In genomic region chr5:157473383-157474370, GRCh38 we compare ENCODE assay signal across 12 cellular contexts. TPM values are rescaled to one million over a fixed set of nuclear protein-coding genes. Genes with fewer than 3 reads are reported as not detected.
DNase-seq lines count a peak whose midpoint lies in the region; ATAC-seq and TF ChIP-seq lines count a peak whose summit lies in the region.
"Had no signal": no experiment of that assay in that cellular context is flagged by ENCODE, and none has a peak within 500 bp of the region (broad histone marks: within the 10 kb centered on the region; RNA-seq: fewer than 3 reads in every experiment).

No MANE protein-coding gene starts in this region.

- H3K36me3 ChIP-seq in right atrium auricular region = peaks cover 5% of the 10 kb centered on the region
- no peaks in the 10 kb centered on the region for H3K36me3 ChIP-seq in upper lobe of left lung
- H3K36me3 ChIP-seq in CD8-positive, alpha-beta memory T cell (ENCODE audit: insufficient read depth, low read length) = no peaks in the 10 kb centered on the region
- H3K36me3 ChIP-seq: BLaER1, MG63 had no signal

- H3K27me3 ChIP-seq in right atrium auricular region = no peaks in the 10 kb centered on the region
- no peaks in the 10 kb centered on the region for H3K27me3 ChIP-seq in upper lobe of left lung
- H3K27me3 ChIP-seq in CD8-positive, alpha-beta memory T cell (ENCODE audit: insufficient read depth, low read length, poor library complexity, severe bottlenecking) = no peaks in the 10 kb centered on the region
- H3K27me3 ChIP-seq: BLaER1, MG63, stomach had no signal

- H3K9me3 Mint-ChIP-seq in activated naive CD4-positive, alpha-beta T cell treated with anti-CD3 and anti-CD28 coated beads, Interleukin-2, amount 10 ng/mL, durations not matched to agents 7 days and 5 days = no peaks in the 10 kb centered on the region
- no peaks in the 10 kb centered on the region for H3K9me3 Mint-ChIP-seq in activated T-helper 17 cell treated with anti-CD3 and anti-CD28 coated beads, Interleukin-2, amount 50 U/mL, for 72 hours
- no peaks in the 10 kb centered on the region for H3K9me3 Mint-ChIP-seq in CD8-positive, alpha-beta memory T cell

- WGBS in upper lobe of left lung, 2 donors = 50 to 51% methylated on average over 7 of the region's 7 CpGs

- peaks cover 21% of the 10 kb centered on the region for H3K4me1 Mint-ChIP-seq in activated naive CD4-positive, alpha-beta T cell treated with anti-CD3 and anti-CD28 coated beads, Interleukin-2, amount 10 ng/mL, durations not matched to agents 7 days and 5 days
- H3K4me1 Mint-ChIP-seq in activated T-helper 17 cell treated with anti-CD3 and anti-CD28 coated beads, Interleukin-2, amount 50 U/mL, for 72 hours = peaks cover 9% of the 10 kb centered on the region
- H3K4me1 Mint-ChIP-seq in CD8-positive, alpha-beta memory T cell = peaks cover 0 to 10% (median 4%) of the 10 kb centered on the region in 3 donors

- H3K9me3 ChIP-seq in right atrium auricular region = no peaks in the 10 kb centered on the region
- no peaks in the 10 kb centered on the region for H3K9me3 ChIP-seq in upper lobe of left lung
- no peaks in the 10 kb centered on the region for H3K9me3 ChIP-seq in CD8-positive, alpha-beta memory T cell (ENCODE audit: low read length)
- H3K9me3 ChIP-seq: BLaER1, MG63, stomach had no signal

- no peaks in the 10 kb centered on the region for H3K27me3 Mint-ChIP-seq in activated naive CD4-positive, alpha-beta T cell treated with anti-CD3 and anti-CD28 coated beads, Interleukin-2, amount 10 ng/mL, durations not matched to agents 7 days and 5 days
- H3K27me3 Mint-ChIP-seq in activated T-helper 17 cell treated with anti-CD3 and anti-CD28 coated beads, Interleukin-2, amount 50 U/mL, for 72 hours = no peaks in the 10 kb centered on the region
- H3K27me3 Mint-ChIP-seq in CD8-positive, alpha-beta memory T cell = no peaks in the 10 kb centered on the region
- H3K27me3 Mint-ChIP-seq: activated CD4-positive, alpha-beta T cell treated with anti-CD3 and anti-CD28 coated beads for 36 hours had no signal

- H3K4me1 ChIP-seq in right atrium auricular region (peaks cover 0 to 34% of the 10 kb centered on the region in 2 donors), upper lobe of left lung (peaks cover 0 to 12% (median 5%) of the 10 kb centered on the region in 4 donors)
- no peaks in the 10 kb centered on the region for H3K4me1 ChIP-seq in CD8-positive, alpha-beta memory T cell (ENCODE audit: insufficient read depth, low read length)

- DNase-seq in activated naive CD4-positive, alpha-beta T cell treated with anti-CD3 and anti-CD28 coated beads, Interleukin-2, amount 10 ng/mL, durations not matched to agents 7 days and 5 days = no peak
- DNase-seq in activated naive CD4-positive, alpha-beta T cell treated with Interleukin-2 at 50 U/mL for 16 hours = no peak
- DNase-seq in right atrium auricular region (ENCODE audit: low spot score) = no peak
- no peak for DNase-seq in upper lobe of left lung
- no peak for DNase-seq in NCI-H524 treated with DMSO at 0.1 percent for 48 hours (lab: John Stamatoyannopoulos, UW)
- DNase-seq in CD8-positive, alpha-beta memory T cell = no peak
- DNase-seq in HT-29 (ENCODE audit: low spot score) = no peak
- DNase-seq: activated CD4-positive, alpha-beta T cell treated with anti-CD3 and anti-CD28 coated beads for 36 hours; MG63; stomach had no signal

- H3K27ac ChIP-seq in right atrium auricular region (peak overlapping the region; percentile 33 to 65), upper lobe of left lung (no peak overlapping the region)
- H3K27ac ChIP-seq in CD8-positive, alpha-beta memory T cell (ENCODE audit: low read depth, low read length) = no peak overlapping the region
- H3K27ac ChIP-seq: BLaER1 had no signal

- no peak overlapping the region for H3K4me3 Mint-ChIP-seq in activated naive CD4-positive, alpha-beta T cell treated with anti-CD3 and anti-CD28 coated beads, Interleukin-2, amount 10 ng/mL, durations not matched to agents 7 days and 5 days
- H3K4me3 Mint-ChIP-seq in activated T-helper 17 cell treated with anti-CD3 and anti-CD28 coated beads, Interleukin-2, amount 50 U/mL, for 72 hours = no peak overlapping the region
- no peak overlapping the region for H3K4me3 Mint-ChIP-seq in CD8-positive, alpha-beta memory T cell
- H3K4me3 Mint-ChIP-seq: activated CD4-positive, alpha-beta T cell treated with anti-CD3 and anti-CD28 coated beads for 36 hours had no signal

- TF ChIP-seq EP300 in upper lobe of left lung (IDR thresholded peaks at IDR 0.05) = no peak

- peak overlapping the region; percentile 42 for H3K27ac Mint-ChIP-seq in activated naive CD4-positive, alpha-beta T cell treated with anti-CD3 and anti-CD28 coated beads, Interleukin-2, amount 10 ng/mL, durations not matched to agents 7 days and 5 days
- peak overlapping the region; percentile 44 for H3K27ac Mint-ChIP-seq in activated T-helper 17 cell treated with anti-CD3 and anti-CD28 coated beads, Interleukin-2, amount 50 U/mL, for 72 hours
- no peak overlapping the region for H3K27ac Mint-ChIP-seq in CD8-positive, alpha-beta memory T cell
- H3K27ac Mint-ChIP-seq: activated CD4-positive, alpha-beta T cell treated with anti-CD3 and anti-CD28 coated beads for 36 hours had no signal

- TF ChIP-seq CTCF in right atrium auricular region (IDR thresholded peaks at IDR 0.05) = peak in 1 of 2 donors; percentile 39
- TF ChIP-seq CTCF in upper lobe of left lung (IDR thresholded peaks at IDR 0.05) = peak in 1 of 6 experiments; percentile 9

- POLR2A ChIA-PET in CD8-positive, alpha-beta memory T cell (lab: Charles Lee) = no interaction called here

- CTCF ChIA-PET in activated naive CD4-positive, alpha-beta T cell treated with anti-CD3 and anti-CD28 coated beads, Interleukin-2, amount 10 ng/mL, durations not matched to agents 7 days and 5 days (lab: Charles Lee) = interaction anchor here (1.0 to 1.9 kb wide), 3 partner anchors 41 to 286 kb away, joined by 3 to 5 read pairs (median 4); partner anchors contain the start of gene LSM11
- CTCF ChIA-PET in CD8-positive, alpha-beta memory T cell (lab: Charles Lee) = interaction anchor here (1.0 to 2.2 kb wide), 2 partner anchors 12 to 270 kb away, joined by 3 to 7 read pairs; partner anchors contain the start of gene LSM11

- no peak overlapping the region for H3K4me3 ChIP-seq in right atrium auricular region
- H3K4me3 ChIP-seq in upper lobe of left lung = no peak overlapping the region
- no peak overlapping the region for H3K4me3 ChIP-seq in CD8-positive, alpha-beta memory T cell (ENCODE audit: low read length)
- H3K4me3 ChIP-seq: BLaER1, MG63, stomach had no signal

- no peak for TF ChIP-seq POLR2A in upper lobe of left lung (IDR thresholded peaks at IDR 0.05)

- peaks cover 46% of the 10 kb centered on the region for H3K36me3 Mint-ChIP-seq in activated naive CD4-positive, alpha-beta T cell treated with anti-CD3 and anti-CD28 coated beads, Interleukin-2, amount 10 ng/mL, durations not matched to agents 7 days and 5 days
- peaks cover 67% of the 10 kb centered on the region for H3K36me3 Mint-ChIP-seq in activated T-helper 17 cell treated with anti-CD3 and anti-CD28 coated beads, Interleukin-2, amount 50 U/mL, for 72 hours (ENCODE audit: low read depth)
- H3K36me3 Mint-ChIP-seq in CD8-positive, alpha-beta memory T cell = peaks cover 0 to 7% (median 7%) of the 10 kb centered on the region in 3 donors

- ATAC-seq in activated T-helper 17 cell treated with anti-CD3 and anti-CD28 coated beads, Interleukin-2, amount 50 U/mL, for 72 hours (replicated peaks) = no peak
- ATAC-seq in upper lobe of left lung (ENCODE audit: low FRiP score in 2 of 2) = peak; percentile 22 to 39
- ATAC-seq: activated CD4-positive, alpha-beta T cell treated with anti-CD3 and anti-CD28 coated beads for 36 hours had no signal

RNA-seq across cellular contexts. Expression of gene NIPAL4, which starts 13.7 kb away (rescaled TPM):
- total RNA-seq in activated T-helper 17 cell treated with anti-CD3 and anti-CD28 coated beads, Interleukin-2, amount 50 U/mL, for 72 hours = under 1 TPM; 0.65 to 0.90 TPM
- 1 to 10 TPM in 1 of 2 donors, not detected in 1; 1.6 TPM for total RNA-seq in right atrium auricular region
- under 1 TPM in 2 of 6 donors, not detected in 4; 0.06 to 0.30 TPM for total RNA-seq in upper lobe of left lung
- 1 to 10 TPM; 1.1 to 1.4 TPM for total RNA-seq in CD8-positive, alpha-beta memory T cell
- polyA plus RNA-seq in CD8-positive, alpha-beta memory T cell = not detected
- total RNA-seq in HT-29 (2014; rRNA removed; shearing (Covaris generic)) = 0.03 TPM in 1 of 2 replicates, not detected in the other

Comparison
In these comparisons a context has a peak if more than half of its experiments do, and no peak if none do; other contexts are left out.
1. H3K27ac Mint-ChIP-seq: peak in activated naive CD4-positive, alpha-beta T cell treated with anti-CD3 and anti-CD28 coated beads, Interleukin-2, amount 10 ng/mL, durations not matched to agents 7 days and 5 days (single experiment) and activated T-helper 17 cell treated with anti-CD3 and anti-CD28 coated beads, Interleukin-2, amount 50 U/mL, for 72 hours (single experiment); none in CD8-positive, alpha-beta memory T cell (0 of 8).
2. H3K27ac ChIP-seq: peak in right atrium auricular region (2 of 2); none in upper lobe of left lung (0 of 4) and CD8-positive, alpha-beta memory T cell (single experiment).